1 cellular context compared by ENCODE assay signal in the genomic region with DNA sequence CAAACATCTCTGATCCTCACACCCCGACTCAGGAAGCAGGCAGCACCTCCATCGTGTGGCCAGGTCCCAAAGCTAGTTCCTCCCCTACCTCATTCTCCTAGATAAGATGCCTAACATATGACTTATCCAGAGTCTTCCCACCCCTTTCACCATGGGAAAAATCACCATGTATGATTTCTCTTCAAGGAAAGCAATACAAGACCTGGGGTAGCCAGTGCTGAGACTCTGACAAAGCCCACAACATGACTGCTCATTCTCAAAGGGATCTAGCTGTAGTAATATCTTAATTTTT.
TF ChIP-seq lines count a peak whose summit lies in the region.

No MANE protein-coding gene starts in this region.

TF ChIP-seq in HepG2, 621 proteins besides CTCF, POLR2A, EP300 and RAD21:
- no peak for TF ChIP-seq ETV5 (CRISPR knock-in tag; IDR thresholded peaks at IDR 0.05; ENCODE audit: borderline replicate concordance)
- no peak for TF ChIP-seq RELA (CRISPR knock-in tag; IDR thresholded peaks at IDR 0.05)
- TF ChIP-seq ZNF264 (CRISPR knock-in tag; IDR thresholded peaks at IDR 0.05): no peak
- 0 out of 2 replicates have a peak, but pooled peaks have one; percentile 11 for TF ChIP-seq ARID2 (CRISPR knock-in tag; IDR thresholded peaks at IDR 0.05; ENCODE audit: borderline replicate concordance)
- TF ChIP-seq STAG1 (CRISPR knock-in tag; IDR thresholded peaks at IDR 0.05): no peak
- TF ChIP-seq ZNF713 (CRISPR knock-in tag; IDR thresholded peaks at IDR 0.05): no peak
- TF ChIP-seq ZNF367 (CRISPR knock-in tag; IDR thresholded peaks at IDR 0.05; ENCODE audit: borderline replicate concordance): no peak
